In the genomic region with DNA sequence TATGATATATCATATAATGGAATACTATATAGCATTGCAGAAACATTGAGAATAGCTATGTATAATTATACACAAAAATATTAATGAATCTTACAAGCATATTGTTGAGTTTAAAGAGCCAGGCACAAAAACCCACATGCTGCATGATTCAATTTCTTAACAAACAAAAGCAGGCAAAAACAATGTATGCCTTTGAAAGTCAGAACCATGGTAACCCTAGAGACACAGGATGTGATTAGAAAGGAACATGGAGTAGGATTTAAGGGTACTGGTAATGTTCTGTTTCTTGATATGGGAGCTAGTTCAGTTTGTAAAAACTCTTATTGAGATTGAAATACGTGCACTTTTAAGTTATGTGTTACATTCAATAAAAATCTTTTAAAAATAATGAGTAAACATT, we compare ENCODE assay signal across 24 cellular contexts. TPM values are rescaled to one million over a fixed set of nuclear protein-coding genes. Genes with fewer than 3 reads are reported as not detected.
A peak's percentile ranks its signal among the peaks of the same experiment; 100 is the strongest.
DNase-seq lines count a peak whose midpoint lies in the region; ATAC-seq, FAIRE-seq and TF ChIP-seq lines count a peak whose summit lies in the region.
"Had no signal": no experiment of that assay in that cellular context is flagged by ENCODE, and none has a peak within 500 bp of the region (broad histone marks: within the 10 kb centered on the region; RNA-seq: fewer than 3 reads in every experiment).

No MANE protein-coding gene starts in this region.

- no peak overlapping the region for H3K9ac ChIP-seq in K562 (ENCODE audit: insufficient read depth in 1 of 2, low read depth in 2 of 2, low read length in 2 of 2)
- H3K9ac ChIP-seq: BLaER1 treated with 17β-estradiol and CSF1 and Interleukin-3, amounts not matched to agents 10 nM and 100 nM had no signal

- no peaks in the 10 kb centered on the region for H3K9me1 ChIP-seq in K562 (ENCODE audit: control insufficient read depth, insufficient read depth, low read length)

- no peak for TF ChIP-seq POLR2A in K562 (conservative IDR thresholded peaks at IDR 0.05)

- FAIRE-seq in K562 (lab: Jason Lieb, UNC): no peak
- FAIRE-seq: A549, GM12892, H1 had no signal

- ATAC-seq in K562: no peak
- no peak for ATAC-seq in HG03432 (IDR thresholded peaks at IDR 0.05; ENCODE audit: unreplicated experiment)
- ATAC-seq in left colon: no peak
- ATAC-seq: A549, PC-3, SK-N-SH treated with all-trans-retinoic acid at 6 μM for 48 hours had no signal

- POLR2A ChIA-PET in K562 (lab: Yijun Ruan, JAX): interaction anchor here (1.5 to 2.4 kb wide), 2 partner anchors 12 to 15 kb away, joined by 4 to 8 read pairs; no protein-coding TSS in a partner anchor

- H3K4me1 ChIP-seq in K562 (replicated peaks in 1 of 2; ENCODE audit: control insufficient read depth in 2 of 2, insufficient read depth in 2 of 2, low read length in 2 of 2): peaks cover 0 to 5% of the 10 kb centered on the region in 2 experiments; a peak in 2 of 5 replicates
- H3K4me1 ChIP-seq: A549 had no signal

- 47% methylated on average over 1 of the region's 1 CpG for WGBS in K562 (ENCODE audit: insufficient coverage, low coverage, missing lambda C conversion rate)

- H3K4me3 ChIP-seq in HL-60 (replicated peaks; ENCODE audit: insufficient read depth, low read length) (no peak overlapping the region), K562 (no peak overlapping the region)
- H3K4me3 ChIP-seq: A549; BLaER1 treated with 17β-estradiol and CSF1 and Interleukin-3, amounts not matched to agents 10 nM and 100 nM had no signal

- TF ChIP-seq CTCF in HL-60 (IDR thresholded peaks at IDR 0.05; ENCODE audit: insufficient read depth, low read length): no peak
- no peak for TF ChIP-seq CTCF in K562 (IDR thresholded peaks at IDR 0.05 in 2 of 3, conservative IDR thresholded peaks at IDR 0.05 in 1 of 3; ENCODE audit: insufficient read depth in 2 of 3, low read depth in 1 of 3, low read length in 3 of 3)

- H4K20me1 ChIP-seq in K562 (replicated peaks; ENCODE audit: control insufficient read depth, insufficient read depth, low read length): no peaks in the 10 kb centered on the region
- H4K20me1 ChIP-seq: BLaER1 treated with 17β-estradiol and CSF1 and Interleukin-3, amounts not matched to agents 10 nM and 100 nM had no signal

- H3K79me2 ChIP-seq in K562 (ENCODE audit: control insufficient read depth, insufficient read depth, low read length): no peaks in the 10 kb centered on the region

- H3K36me3 ChIP-seq in K562 (ENCODE audit: control insufficient read depth, insufficient read depth, low read length): no peaks in the 10 kb centered on the region
- H3K36me3 ChIP-seq: BLaER1 treated with 17β-estradiol and CSF1 and Interleukin-3, amounts not matched to agents 10 nM and 100 nM had no signal

- no peak for TF ChIP-seq EP300 in K562 (IDR thresholded peaks at IDR 0.05; ENCODE audit: low read length)

- CTCF ChIA-PET in K562 (lab: Yijun Ruan, JAX; ENCODE audit: low intra/inter-chr PET ratio): no interaction called here

- no TSS peak for BruUV-seq in K562 (replicated peaks; lab: Mats Ljungman, UMichigan)

- H3K4me2 ChIP-seq in K562 (ENCODE audit: insufficient read depth, low read length): no peak overlapping the region
- H3K4me2 ChIP-seq: A549 had no signal

- in situ Hi-C loops in K562 (cut with MboI): no loop called here

- no peak for TF ChIP-seq RAD21 in K562 (CRISPR knock-in tag; conservative IDR thresholded peaks at IDR 0.05 in 1 of 2, IDR thresholded peaks at IDR 0.05 in 1 of 2)

- DNase-seq in COLO829 (ENCODE audit: low spot score) (peak; percentile 57), HL-60 (ENCODE audit: low read depth in 1 of 2, low spot score in 1 of 2) (no peak), K562 (ENCODE audit: extremely low read depth in 1 of 4, low spot score in 3 of 4) (no peak), foreskin melanocyte (peak; percentile 68), OCI-M1 (lab: John Stamatoyannopoulos, UW) (no peak), left colon (no peak)
- DNase-seq: CD4-positive, alpha-beta T cell; COR-L47; DND-41; HCEC 1CT; NCI-H1105; NCI-H146; NCI-H2029; NCI-H2171; NCI-H226; NCI-H510A; NCI-H69; PC-3 had no signal

- H3K27me3 ChIP-seq in HL-60 (ENCODE audit: insufficient read depth, poor library complexity, severe bottlenecking) (no peaks in the 10 kb centered on the region), K562 (ENCODE audit: control insufficient read depth in 2 of 2, insufficient read depth in 2 of 2, low read length in 2 of 2) (no peaks in the 10 kb centered on the region)
- H3K27me3 ChIP-seq: BLaER1 treated with 17β-estradiol and CSF1 and Interleukin-3, amounts not matched to agents 10 nM and 100 nM had no signal

- peak overlapping the region; percentile 68; the same call in 1 of the 2 replicates for H2AFZ ChIP-seq in K562 (ENCODE audit: low read depth, low read length)

- peak overlapping the region; percentile 35 for H3K27ac ChIP-seq in HL-60 (replicated peaks)
- no peak overlapping the region for H3K27ac ChIP-seq in K562 (ENCODE audit: extremely low read depth, low read depth, low read length)
- H3K27ac ChIP-seq: A549; BLaER1 treated with 17β-estradiol and CSF1 and Interleukin-3, amounts not matched to agents 10 nM and 100 nM had no signal

- no peaks in the 10 kb centered on the region for H3K9me3 ChIP-seq in K562 (replicated peaks; ENCODE audit: control insufficient read depth, insufficient read depth, low read depth, low read length)
- H3K9me3 ChIP-seq: A549; BLaER1 treated with 17β-estradiol and CSF1 and Interleukin-3, amounts not matched to agents 10 nM and 100 nM had no signal

- intact Hi-C loops in K562 (cut with micrococcal nuclease) (no loop called here), left colon (cut with DNase I, micrococcal nuclease) (no loop called here)

TF ChIP-seq in K562, 482 proteins besides CTCF, POLR2A, EP300 and RAD21 (continues in another document):
- TF ChIP-seq TRIM25 (IDR thresholded peaks at IDR 0.05; ENCODE audit: borderline replicate concordance) (no peak), ARID1B (IDR thresholded peaks at IDR 0.05) (no peak), LEF1 (IDR thresholded peaks at IDR 0.05) (no peak), HCFC1 (IDR thresholded peaks at IDR 0.05; ENCODE audit: low read depth, low read length) (no peak), ZNF134 (CRISPR knock-in tag; conservative IDR thresholded peaks at IDR 0.05) (no peak), MITF (IDR thresholded peaks at IDR 0.05) (no peak), ZNF76 (CRISPR knock-in tag; IDR thresholded peaks at IDR 0.05; ENCODE audit: borderline replicate concordance) (no peak)

RNA-seq across cellular contexts. Expression of gene CXCL8, which starts 21.5 kb away (rescaled TPM):
- 5.3 and 6.5 TPM in 2 replicates for total RNA-seq in K562 (2011; cell fraction: chromatin; rRNA removed; ENCODE audit: low replicate concordance)
- 5.8 and 9.7 TPM in 2 replicates for total RNA-seq in K562 (2011; cell fraction: nucleolus; rRNA removed)
- 6.0 and 11.8 TPM in 2 replicates for total RNA-seq in K562 (2011; cell fraction: nucleoplasm; rRNA removed)
- total RNA-seq in K562 (2014; rRNA removed): 1.8 and 2.2 TPM in 2 replicates
- 4.8 and 6.2 TPM in 2 replicates for total RNA-seq in K562 (2014; rRNA removed; fragmentation: Illumina TruSeq; extraction: Trizol)
- total RNA-seq in K562 (2015; rRNA removed; fragmentation: Illumina TruSeq; extraction: Trizol): 1.0 and 1.6 TPM in 2 replicates
- total RNA-seq in K562 (2021): 3.2 and 3.3 TPM in 2 replicates
- polyA plus RNA-seq in K562 (2011; rRNA removed): 3.4 and 7.7 TPM in 2 replicates
- 1.00 and 1.1 TPM in 2 replicates for polyA plus RNA-seq in K562 (2011; cell fraction: cytosol; rRNA removed)
- 6.8 and 9.9 TPM in 2 replicates for polyA plus RNA-seq in K562 (2011; cell fraction: nucleus; rRNA removed)
- polyA plus RNA-seq in K562 (2012): 8.8 and 15.3 TPM in 2 replicates
- 2.9 and 3.3 TPM in 2 replicates for polyA plus RNA-seq in K562 (2014; fragmentation: Illumina TruSeq; extraction: Trizol)
- 1 to 10 TPM; 5.8 to 6.9 TPM for polyA plus RNA-seq in K562 (2014; fragmentation: Nextera tagmentation; extraction: Ambion mirVana)
- 2.5 and 2.8 TPM in 2 replicates for polyA plus RNA-seq in K562 (2014; rRNA removed)
- 5.1 and 7.4 TPM in 2 replicates for polyA minus RNA-seq in K562 (2011; rRNA and poly(A)+ RNA removed)
- 3.6 and 6.0 TPM in 2 replicates for polyA minus RNA-seq in K562 (2011; cell fraction: cytosol; rRNA and poly(A)+ RNA removed)
- 4.9 and 5.5 TPM in 2 replicates for polyA minus RNA-seq in K562 (2011; cell fraction: nucleus; rRNA and poly(A)+ RNA removed)
- total RNA-seq in left colon: 1 to 10 TPM; 1.8 to 1.9 TPM
- total RNA-seq: H1 had no signal
- polyA plus RNA-seq: H1 had no signal

Comparison
In these comparisons a context has a peak if more than half of its experiments do, and no peak if none do; other contexts are left out.
1. DNase-seq: peak in COLO829 (single experiment) and foreskin melanocyte (single experiment); none in HL-60 (0 of 2), K562 (0 of 4), OCI-M1 (single experiment) and left colon (0 of 2).